In genomic region chr5:10524376-10525123, GRCh38 we compare ENCODE assay signal across 11 cellular contexts. TPM values are rescaled to one million over a fixed set of nuclear protein-coding genes. Genes with fewer than 3 reads are reported as not detected.
DNase-seq lines count a peak whose midpoint lies in the region; ATAC-seq and TF ChIP-seq lines count a peak whose summit lies in the region.
"Had no signal": no experiment of that assay in that cellular context is flagged by ENCODE, and none has a peak within 500 bp of the region (broad histone marks: within the 10 kb centered on the region; RNA-seq: fewer than 3 reads in every experiment).

No MANE protein-coding gene starts in this region.

- H3K27me3 Mint-ChIP-seq in HFFc6 (ENCODE audit: insufficient read depth) = peaks cover 4% of the 10 kb centered on the region; the same call in 1 of the 2 replicates
- H3K27me3 Mint-ChIP-seq in CD8-positive, alpha-beta T cell (ENCODE audit: low read depth) = no peaks in the 10 kb centered on the region

- no peak for TF ChIP-seq CTCF in HFFc6 (IDR thresholded peaks at IDR 0.05)
- TF ChIP-seq CTCF in GM13976 (IDR thresholded peaks at IDR 0.05; ENCODE audit: borderline replicate concordance, control extremely low read depth, extremely low read depth, insufficient read depth, missing control alignments) = no peak
- no peak for TF ChIP-seq CTCF in CD8-positive, alpha-beta T cell (IDR thresholded peaks at IDR 0.05)

- H3K4me1 Mint-ChIP-seq in HFFc6 (ENCODE audit: low read depth) = peaks cover 66% of the 10 kb centered on the region
- H3K4me1 Mint-ChIP-seq in CD8-positive, alpha-beta T cell (ENCODE audit: low read depth) = no peaks in the 10 kb centered on the region

- POLR2A ChIA-PET in CD8-positive, alpha-beta T cell (lab: Charles Lee) = no interaction called here

- H3K9me3 ChIP-seq in SJSA1 (replicated peaks) = no peaks in the 10 kb centered on the region
- H3K9me3 ChIP-seq in CD8-positive, alpha-beta T cell (ENCODE audit: low read length) = no peaks in the 10 kb centered on the region
- H3K9me3 ChIP-seq: breast epithelium had no signal

- TF ChIP-seq POLR2A in erythroblast (IDR thresholded peaks at IDR 0.05; ENCODE audit: low read length) = no peak

- intact Hi-C loops in CD8-positive, alpha-beta T cell (cut with DNase I, micrococcal nuclease) = no loop called here

- in situ Hi-C loops in GM13976 (cut with MboI; ENCODE audit: low sequenced_read_pairs, unreplicated experiment) = no loop called here

- peak overlapping the region; percentile 9 for H3K4me3 ChIP-seq in SJSA1
- no peak overlapping the region for H3K4me3 ChIP-seq in CD8-positive, alpha-beta T cell (ENCODE audit: low read depth, low read length)
- H3K4me3 ChIP-seq: breast epithelium, stomach had no signal

- peak; percentile 89 for DNase-seq in HFFc6
- peak; percentile 93 to 95 for DNase-seq in SJSA1 (ENCODE audit: low read depth in 1 of 2, low spot score in 2 of 2)
- peak; percentile 83 for DNase-seq in globus pallidus (ENCODE audit: low spot score)
- peak in 47 of 49 donors; percentile 8 to 90 (median 61) for DNase-seq in substantia nigra (lab: John Stamatoyannopoulos, UW)
- no peak for DNase-seq in GM13976 (ENCODE audit: low spot score)
- DNase-seq in CD8-positive, alpha-beta T cell = no peak
- DNase-seq in erythroblast (lab: John Stamatoyannopoulos, UW) = no peak
- DNase-seq in foreskin melanocyte = no peak
- DNase-seq: H9, stomach had no signal

- no peak for ATAC-seq in CD8-positive, alpha-beta T cell

- peaks cover 8% of the 10 kb centered on the region for H3K9me3 Mint-ChIP-seq in HFFc6
- H3K9me3 Mint-ChIP-seq in CD8-positive, alpha-beta T cell = no peaks in the 10 kb centered on the region

- peaks cover 12% of the 10 kb centered on the region for H3K36me3 Mint-ChIP-seq in HFFc6 (ENCODE audit: low read depth)
- H3K36me3 Mint-ChIP-seq in CD8-positive, alpha-beta T cell = no peaks in the 10 kb centered on the region

- no peaks in the 10 kb centered on the region for H3K27me3 ChIP-seq in SJSA1 (replicated peaks)
- H3K27me3 ChIP-seq in CD8-positive, alpha-beta T cell (ENCODE audit: insufficient read depth, low read length) = no peaks in the 10 kb centered on the region
- H3K27me3 ChIP-seq: breast epithelium had no signal

- H3K27ac Mint-ChIP-seq in HFFc6 = peak overlapping the region; percentile 90
- H3K27ac Mint-ChIP-seq in CD8-positive, alpha-beta T cell = no peak overlapping the region

- peak overlapping the region; percentile 71 for H3K4me3 Mint-ChIP-seq in HFFc6
- H3K4me3 Mint-ChIP-seq in CD8-positive, alpha-beta T cell = no peak overlapping the region
- H3K4me3 Mint-ChIP-seq: H9 had no signal

- H3K36me3 ChIP-seq in SJSA1 = no peaks in the 10 kb centered on the region
- no peaks in the 10 kb centered on the region for H3K36me3 ChIP-seq in CD8-positive, alpha-beta T cell (ENCODE audit: insufficient read depth, low read length)
- H3K36me3 ChIP-seq: breast epithelium, stomach had no signal

- H3K27ac ChIP-seq in SJSA1 (peak overlapping the region; percentile 81), substantia nigra (ENCODE audit: low read depth, low read length, poor library complexity, severe bottlenecking) (no peak overlapping the region)
- no peak overlapping the region for H3K27ac ChIP-seq in CD8-positive, alpha-beta T cell (ENCODE audit: low read depth, low read length)
- H3K27ac ChIP-seq: breast epithelium, stomach had no signal

- H3K4me1 ChIP-seq in SJSA1 (replicated peaks) = peaks cover 70% of the 10 kb centered on the region
- H3K4me1 ChIP-seq in CD8-positive, alpha-beta T cell (ENCODE audit: insufficient read depth, low read length) = no peaks in the 10 kb centered on the region
- H3K4me1 ChIP-seq: breast epithelium, stomach had no signal

- CTCF ChIA-PET in CD8-positive, alpha-beta T cell (lab: Charles Lee) = interaction anchor here (1.1 kb wide), 1 partner anchor 211 kb away, joined by 3 read pairs; no protein-coding TSS in a partner anchor

RNA-seq across cellular contexts. Expression of gene ANKRD33B, which starts 39.3 kb away (rescaled TPM):
- 10 to 100 TPM in 4 of 6 experiments, 1 to 10 TPM in 2; 6.3 to 13.2 (median 11.9) TPM for total RNA-seq in HFFc6 (2021; fragmentation: NEBNext Ultra II Directional; extraction: Animal tissue kit (Norgen Biotek cat#: 25700))
- total RNA-seq in SJSA1 (2014; rRNA removed; shearing (Covaris generic)) = 10.2 and 10.3 TPM in 2 replicates
- 1 to 10 TPM; 1.3 to 1.4 TPM for total RNA-seq in CD8-positive, alpha-beta T cell

Comparison
In these comparisons a context has a peak if more than half of its experiments do, and no peak if none do; other contexts are left out.
1. DNase-seq: peak in HFFc6 (single experiment), SJSA1 (2 of 2), globus pallidus (single experiment) and substantia nigra (47 of 49); none in GM13976 (single experiment), CD8-positive, alpha-beta T cell (0 of 7), erythroblast (0 of 2) and foreskin melanocyte (single experiment).